Comparison of ENCODE assay signal across 20 cellular contexts in genomic region chr5:139914218-139914807, GRCh38.
DNase-seq lines count a peak whose midpoint lies in the region; TF ChIP-seq lines count a peak whose summit lies in the region.
"Had no signal": no experiment of that assay in that cellular context is flagged by ENCODE, and none has a peak within 500 bp of the region (broad histone marks: within the 10 kb centered on the region; RNA-seq: fewer than 3 reads in every experiment).

No MANE protein-coding gene starts in this region.

- in situ Hi-C loops in mammary epithelial cell (cut with MboI; ENCODE audit: low sequenced_read_pairs in 2 of 2), result no loop called here

- peaks cover 6% of the 10 kb centered on the region for H3K9me3 Mint-ChIP-seq in glutamatergic neuron (ENCODE audit: unreplicated experiment)

- no peak overlapping the region for H2AFZ ChIP-seq in mammary epithelial cell (ENCODE audit: low read depth, low read length)
- H2AFZ ChIP-seq in Karpas-422 (ENCODE audit: low read length), result no peak overlapping the region

- no peaks in the 10 kb centered on the region for H3K36me3 Mint-ChIP-seq in glutamatergic neuron (ENCODE audit: unreplicated experiment)

- H3K27ac Mint-ChIP-seq in glutamatergic neuron (ENCODE audit: unreplicated experiment), result no peak overlapping the region
- H3K27ac Mint-ChIP-seq: CD8-positive, alpha-beta memory T cell had no signal

- TF ChIP-seq POLR2A in sigmoid colon (IDR thresholded peaks at IDR 0.05), result no peak

- H3K4me1 Mint-ChIP-seq in glutamatergic neuron (ENCODE audit: low read depth, unreplicated experiment), result no peaks in the 10 kb centered on the region
- H3K4me1 Mint-ChIP-seq: CD8-positive, alpha-beta memory T cell had no signal

- CTCF ChIA-PET in mammary epithelial cell (lab: Charles Lee; ENCODE audit: low non-redundant PET), result interaction anchor here (0.6 to 1.2 kb wide), 2 partner anchors 54 to 59 kb away, joined by 4 to 6 read pairs; no protein-coding TSS in a partner anchor

- no peak overlapping the region for H3K4me3 ChIP-seq in mammary epithelial cell (replicated peaks in 1 of 3; ENCODE audit: insufficient read depth in 1 of 3, low read depth in 2 of 3, low read length in 3 of 3)
- no peak overlapping the region for H3K4me3 ChIP-seq in sigmoid colon
- H3K4me3 ChIP-seq in Karpas-422 (ENCODE audit: low read length), result no peak overlapping the region
- H3K4me3 ChIP-seq: BLaER1 treated with 17β-estradiol and CSF1 and Interleukin-3, amounts not matched to agents 10 nM and 100 nM; MG63; SK-N-MC had no signal

- no peak overlapping the region for H3K4me2 ChIP-seq in mammary epithelial cell (ENCODE audit: insufficient read depth, low read depth, low read length)
- no peak overlapping the region for H3K4me2 ChIP-seq in Karpas-422 (ENCODE audit: low read depth, low read length, poor library complexity, severe bottlenecking)
- H3K4me2 ChIP-seq: BLaER1 treated with 17β-estradiol and CSF1 and Interleukin-3, amounts not matched to agents 10 nM and 100 nM; KMS-11 had no signal

- H3K27me3 ChIP-seq in mammary epithelial cell (ENCODE audit: insufficient read depth, low read length) (no peaks in the 10 kb centered on the region), sigmoid colon (no peaks in the 10 kb centered on the region), Karpas-422 (ENCODE audit: low read length) (no peaks in the 10 kb centered on the region)
- H3K27me3 ChIP-seq: BLaER1 treated with 17β-estradiol and CSF1 and Interleukin-3, amounts not matched to agents 10 nM and 100 nM; MG63 had no signal

- H3K4me1 ChIP-seq in mammary epithelial cell (ENCODE audit: insufficient read depth, low read length) (peaks cover 8% of the 10 kb centered on the region), sigmoid colon (no peaks in the 10 kb centered on the region), Karpas-422 (ENCODE audit: low read length) (no peaks in the 10 kb centered on the region)
- H3K4me1 ChIP-seq: BLaER1 treated with 17β-estradiol and CSF1 and Interleukin-3, amounts not matched to agents 10 nM and 100 nM had no signal

- H4K20me1 ChIP-seq in mammary epithelial cell (ENCODE audit: insufficient read depth, low read length) (no peaks in the 10 kb centered on the region), Karpas-422 (ENCODE audit: insufficient read depth, low read depth, low read length) (no peaks in the 10 kb centered on the region)
- H4K20me1 ChIP-seq: BLaER1 treated with 17β-estradiol and CSF1 and Interleukin-3, amounts not matched to agents 10 nM and 100 nM had no signal

- no peaks in the 10 kb centered on the region for H3K9me2 ChIP-seq in Karpas-422 (replicated peaks; ENCODE audit: insufficient read depth, low read length)

- intact Hi-C loops in mammary epithelial cell (cut with micrococcal nuclease), result no loop called here
- intact Hi-C loops in sigmoid colon (cut with DNase I), result no loop called here
- intact Hi-C loops in posterior cingulate gyrus (cut with DNase I), result no loop called here

- peak overlapping the region; percentile 21 for H3K4me3 Mint-ChIP-seq in glutamatergic neuron (ENCODE audit: unreplicated experiment)
- H3K4me3 Mint-ChIP-seq: CD8-positive, alpha-beta memory T cell had no signal

- H3K79me2 ChIP-seq in mammary epithelial cell (ENCODE audit: insufficient read depth, low read length), result no peaks in the 10 kb centered on the region
- no peaks in the 10 kb centered on the region for H3K79me2 ChIP-seq in Karpas-422 (ENCODE audit: low read length)

- no peak for TF ChIP-seq RAD21 in Ishikawa (IDR thresholded peaks at IDR 0.05; ENCODE audit: low read depth)

- H3K27ac ChIP-seq in mammary epithelial cell (ENCODE audit: insufficient read depth, low read depth, low read length) (no peak overlapping the region), sigmoid colon (no peak overlapping the region), Karpas-422 (ENCODE audit: low read length) (no peak overlapping the region)
- H3K27ac ChIP-seq: BLaER1 treated with 17β-estradiol and CSF1 and Interleukin-3, amounts not matched to agents 10 nM and 100 nM; KMS-11; SK-N-MC had no signal

- no TSS peak for BruUV-seq in mammary epithelial cell (replicated peaks; lab: Mats Ljungman, UMichigan)

- TF ChIP-seq EP300 in Ishikawa (IDR thresholded peaks at IDR 0.05; ENCODE audit: borderline replicate concordance) (no peak), sigmoid colon (IDR thresholded peaks at IDR 0.05) (no peak)

- DNase-seq in mammary epithelial cell (peak; percentile 64), glutamatergic neuron (no peak), sigmoid colon (peak; percentile 6), HPDE6-E6E7 (ENCODE audit: extremely low spot score) (no peak), Karpas-422 (no peak), posterior cingulate gyrus (no peak)
- DNase-seq in stimulated activated CD4-positive, alpha-beta T cell treated with anti-CD3 and anti-CD28 coated beads, Interleukin-4, amount 100 ng/mL, for 1 hour, result no peak
- DNase-seq: CD8-positive, alpha-beta memory T cell; MG63; NCI-H1048; NCI-H1436; NCI-H2029; NCI-H2171; NCI-H446; NK-92 treated with Interleukin-12 subunit alpha and Interleukin-12 subunit beta, amount 100 ng/mL, for 24 hours; SHP77 had no signal

- no peak overlapping the region for H3K9ac ChIP-seq in mammary epithelial cell (ENCODE audit: insufficient read depth, low read length)
- no peak overlapping the region for H3K9ac ChIP-seq in Karpas-422 (ENCODE audit: low read length)
- H3K9ac ChIP-seq: BLaER1 treated with 17β-estradiol and CSF1 and Interleukin-3, amounts not matched to agents 10 nM and 100 nM; KMS-11 had no signal

- H3K9me3 ChIP-seq in mammary epithelial cell (replicated peaks; ENCODE audit: insufficient read depth, low read length) (no peaks in the 10 kb centered on the region), sigmoid colon (no peaks in the 10 kb centered on the region), Karpas-422 (ENCODE audit: low read length) (no peaks in the 10 kb centered on the region)
- H3K9me3 ChIP-seq: MG63 had no signal

- dilution Hi-C loops in mammary epithelial cell (cut with HindIII; ENCODE audit: low sequenced_read_pairs), result loop anchor here (5.0 kb wide), 1 partner anchor 92 kb away; no protein-coding TSS in a partner anchor

- WGBS in mammary epithelial cell (ENCODE audit: low coverage, missing lambda C conversion rate), result 13% methylated on average over 7 of the region's 7 CpGs
- WGBS in sigmoid colon, 2 donors, result 69 to 79% methylated on average over 7 of the region's 7 CpGs

- TF ChIP-seq CTCF in mammary epithelial cell (conservative IDR thresholded peaks at IDR 0.05 in 1 of 2, IDR thresholded peaks at IDR 0.05 in 1 of 2; ENCODE audit: extremely low read depth in 1 of 2, insufficient read depth in 1 of 2, low read depth in 1 of 2, low read length in 2 of 2) (no peak), glutamatergic neuron (IDR thresholded peaks at IDR 0.05; ENCODE audit: partially characterized antibody, unreplicated experiment) (no peak), sigmoid colon (IDR thresholded peaks at IDR 0.05) (no peak)

- H3K36me3 ChIP-seq in mammary epithelial cell (ENCODE audit: insufficient read depth, low read length) (no peaks in the 10 kb centered on the region), sigmoid colon (no peaks in the 10 kb centered on the region), Karpas-422 (ENCODE audit: insufficient read depth, low read length) (no peaks in the 10 kb centered on the region)
- H3K36me3 ChIP-seq: BLaER1 treated with 17β-estradiol and CSF1 and Interleukin-3, amounts not matched to agents 10 nM and 100 nM; MG63 had no signal

- peaks cover 3% of the 10 kb centered on the region for H3K27me3 Mint-ChIP-seq in glutamatergic neuron (ENCODE audit: unreplicated experiment)

TF ChIP-seq in Ishikawa, 13 proteins besides CTCF, POLR2A, EP300 and RAD21:
- TF ChIP-seq TEAD4 (IDR thresholded peaks at IDR 0.05), result peak; percentile 9; the same call in 1 of the 2 replicates
- TF ChIP-seq ZBTB7A (IDR thresholded peaks at IDR 0.05; ENCODE audit: low read depth), result no peak

Comparison
In these comparisons a context has a peak if more than half of its experiments do, and no peak if none do; other contexts are left out.
1. DNase-seq: peak in mammary epithelial cell (single experiment) and sigmoid colon (single experiment); none in glutamatergic neuron (single experiment), stimulated activated CD4-positive, alpha-beta T cell treated with anti-CD3 and anti-CD28 coated beads, Interleukin-4, amount 100 ng/mL, for 1 hour (single experiment), HPDE6-E6E7 (single experiment), Karpas-422 (single experiment) and posterior cingulate gyrus (0 of 10).